ENCODE assay signal across 28 cellular contexts in genomic region chr11:11056316-11056715, GRCh38.
"Had no signal": no experiment of that assay in that cellular context is flagged by ENCODE, and none has a peak within 500 bp of the region (broad histone marks: within the 10 kb centered on the region; RNA-seq: fewer than 3 reads in every experiment).

No MANE protein-coding gene starts in this region.

- H3K9me3 ChIP-seq: pancreas, prostate gland, testis, thyroid gland, upper lobe of right lung had no signal

- H3K4me2 ChIP-seq: hepatocyte, smooth muscle cell had no signal

- H3K4me1 ChIP-seq: heart right ventricle, left ventricle myocardium inferior, pancreas, prostate gland, right atrium auricular region, stomach, testis, thyroid gland, upper lobe of right lung had no signal

- FAIRE-seq: urothelium cell line had no signal

- H3K36me3 ChIP-seq: heart right ventricle, left ventricle myocardium inferior, pancreas, prostate gland, right atrium auricular region, stomach, thyroid gland, upper lobe of right lung had no signal

- H2AFZ ChIP-seq: hepatocyte had no signal

- ATAC-seq: heart right ventricle; mucosa of descending colon; naive thymus-derived CD8-positive, alpha-beta T cell; pancreas; sciatic nerve; stimulated activated memory B cell treated with anti-CD40 and anti-IgM and Interleukin-4, amounts not matched to agents 10 μg/mL and 1 μg/mL and 100 μg/mL, for 72 hours; stimulated activated naive CD8-positive, alpha-beta T cell treated with anti-CD3 and anti-CD28 coated beads, Interleukin-15, Interleukin-2, amounts not matched to agents 100 U/mL and 50 U/mL, for 24 hours; upper lobe of right lung had no signal

- H3K27me3 ChIP-seq: heart right ventricle, hepatocyte, pancreas, right atrium auricular region, stomach, testis, thyroid gland, upper lobe of right lung had no signal

- DNase-seq: heart right ventricle; islet precursor cell; left ventricle myocardium inferior; mesendoderm; midbrain; mucosa of descending colon; naive thymus-derived CD8-positive, alpha-beta T cell; nucleus accumbens; pancreas; posterior cingulate gyrus; stimulated activated CD4-positive, alpha-beta T cell treated with anti-CD3 and anti-CD28 coated beads, Interleukin-1b, Interleukin-23, amount 100 ng/mL, for 48 hours; stimulated activated CD4-positive, alpha-beta T cell treated with anti-CD3 and anti-CD28 coated beads, Interleukin-2, amount 100 ng/mL, for 48 hours; stimulated activated CD4-positive, alpha-beta T cell treated with anti-CD3 and anti-CD28 coated beads, Interleukin-4, amount 100 ng/mL, for 4 hours; stimulated activated CD8-positive, alpha-beta memory T cell treated with anti-CD3 and anti-CD28 coated beads, Interleukin-4, amount 100 ng/mL, for 48 hours; stimulated activated naive CD8-positive, alpha-beta T cell treated with anti-CD3 and anti-CD28 coated beads, Interleukin-15, Interleukin-2, amounts not matched to agents 100 U/mL and 50 U/mL, for 24 hours; stomach; testis; thyroid gland; trophoblast cell; upper lobe of right lung had no signal

- H3K27ac ChIP-seq: heart right ventricle, left ventricle myocardium inferior, pancreas, prostate gland, right atrium auricular region, stomach, testis, thyroid gland, upper lobe of right lung had no signal

- H3K4me3 ChIP-seq: heart right ventricle, hepatocyte, left ventricle myocardium inferior, lung, mucosa of descending colon, pancreas, prostate gland, right atrium auricular region, smooth muscle cell, stomach, testis, thyroid gland, upper lobe of right lung had no signal
